ENCODE assay signal across 10 cellular contexts in the genomic region with DNA sequence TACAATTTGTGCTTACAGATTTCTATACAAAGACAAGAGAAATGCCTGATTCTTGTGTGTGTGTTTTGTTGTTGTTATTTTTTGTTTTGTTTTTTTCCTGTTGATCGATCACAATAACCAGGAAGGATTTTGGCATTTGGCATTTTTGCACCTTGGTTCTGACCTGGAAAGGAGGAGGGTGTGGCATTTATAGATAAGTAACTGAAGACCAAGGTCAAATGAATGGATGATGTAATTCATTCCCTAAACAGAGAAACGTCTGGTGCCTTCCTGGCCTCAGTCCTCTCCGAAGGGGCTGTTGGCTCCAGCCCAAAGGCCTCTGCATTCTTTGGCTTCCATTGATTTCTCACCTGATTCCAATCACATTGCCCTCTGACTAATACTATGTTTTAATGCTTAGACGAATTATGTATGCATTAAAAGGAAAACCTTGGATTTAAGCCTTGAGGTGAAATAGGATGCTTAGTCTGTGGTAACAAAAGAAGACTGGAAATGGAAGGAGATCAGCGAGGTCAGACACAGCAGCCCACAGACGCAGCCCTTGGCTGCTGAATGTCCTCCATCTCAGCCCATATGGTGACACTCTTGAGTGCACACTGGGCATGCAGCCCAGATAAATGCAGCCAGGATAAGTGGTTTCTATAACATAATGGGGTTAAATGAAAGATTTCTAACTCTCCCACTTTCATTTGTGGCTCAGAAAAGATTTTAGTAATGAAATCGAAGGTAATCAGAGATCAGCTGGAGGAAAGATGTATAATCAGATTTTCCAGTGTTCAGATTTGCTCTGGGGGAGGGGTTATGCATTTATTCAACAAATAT.
A peak's percentile ranks its signal among the peaks of the same experiment; 100 is the strongest.
DNase-seq lines count a peak whose midpoint lies in the region; ATAC-seq and TF ChIP-seq lines count a peak whose summit lies in the region.
"Had no signal": no experiment of that assay in that cellular context is flagged by ENCODE, and none has a peak within 500 bp of the region (broad histone marks: within the 10 kb centered on the region; RNA-seq: fewer than 3 reads in every experiment).

No MANE protein-coding gene starts in this region.

- H3K4me2 ChIP-seq in KMS-11, result peak overlapping the region; percentile 41

- no peaks in the 10 kb centered on the region; the same call in 1 of the 2 replicates for H3K27me3 ChIP-seq in KMS-11 (ENCODE audit: insufficient read depth, low read depth)
- no peaks in the 10 kb centered on the region for H3K27me3 ChIP-seq in SJCRH30

- H3K36me3 ChIP-seq in KMS-11 (ENCODE audit: insufficient read depth) (no peaks in the 10 kb centered on the region), SJCRH30 (no peaks in the 10 kb centered on the region)

- H3K4me3 ChIP-seq in KMS-11 (IDR thresholded peaks at IDR 0.05; ENCODE audit: insufficient read depth, low read depth, low read length), result no peak overlapping the region
- H3K4me3 ChIP-seq in SJCRH30, result peak overlapping the region; percentile 27

- BruUV-seq in Calu3 (replicated peaks; lab: Mats Ljungman, UMichigan), result no TSS peak

- no peaks in the 10 kb centered on the region for H3K27me3 Mint-ChIP-seq in Calu3 (ENCODE audit: unreplicated experiment)

- TF ChIP-seq POLR2A in GM18505 (IDR thresholded peaks at IDR 0.05; ENCODE audit: borderline replicate concordance, extremely low read depth, insufficient read depth, insufficient read length), result no peak

- TF ChIP-seq CTCF in Calu3 (IDR thresholded peaks at IDR 0.05; ENCODE audit: unreplicated experiment) (no peak), KMS-11 (conservative IDR thresholded peaks at IDR 0.05; ENCODE audit: low read depth, low read length) (no peak), GM13977 (IDR thresholded peaks at IDR 0.05; ENCODE audit: extremely low read depth, insufficient read depth, missing control alignments) (no peak)

- H3K27ac ChIP-seq in KMS-11, result no peak overlapping the region
- peak overlapping the region; percentile 34 for H3K27ac ChIP-seq in SJCRH30

- H3K9me3 Mint-ChIP-seq in Calu3 (ENCODE audit: low read depth, unreplicated experiment), result no peaks in the 10 kb centered on the region
- H3K9me3 Mint-ChIP-seq: activated naive CD8-positive, alpha-beta T cell treated with anti-CD3 and anti-CD28 coated beads, Interleukin-2, amount 10 ng/mL, durations not matched to agents 7 days and 5 days had no signal

- H4K20me1 ChIP-seq in KMS-11 (ENCODE audit: insufficient read depth), result no peaks in the 10 kb centered on the region

- H3K4me1 ChIP-seq in KMS-11 (ENCODE audit: low read depth, poor library complexity, severe bottlenecking), result peaks cover 21% of the 10 kb centered on the region
- H3K4me1 ChIP-seq in SJCRH30, result peaks cover 18% of the 10 kb centered on the region

- H3K79me2 ChIP-seq in KMS-11 (ENCODE audit: insufficient read depth, low read depth), result no peaks in the 10 kb centered on the region

- H3K4me1 Mint-ChIP-seq in Calu3 (ENCODE audit: low read depth, unreplicated experiment), result peaks cover 60% of the 10 kb centered on the region
- H3K4me1 Mint-ChIP-seq: activated naive CD8-positive, alpha-beta T cell treated with anti-CD3 and anti-CD28 coated beads, Interleukin-2, amount 10 ng/mL, durations not matched to agents 7 days and 5 days had no signal

- in situ Hi-C loops in KBM-7 (cut with MboI; ENCODE audit: low pct_unique_long_range_greater_than_20kb, low sequenced_read_pairs), result no loop called here
- in situ Hi-C loops in GM13977 (cut with MboI; ENCODE audit: low pct_unique_long_range_greater_than_20kb, low sequenced_read_pairs, unreplicated experiment), result loop anchor here (10.0 to 25.0 kb wide), 2 partner anchors 161 to 494 kb away; no protein-coding TSS in a partner anchor

- H3K27ac Mint-ChIP-seq in Calu3 (ENCODE audit: unreplicated experiment), result peak overlapping the region; percentile 95
- H3K27ac Mint-ChIP-seq: activated naive CD8-positive, alpha-beta T cell treated with anti-CD3 and anti-CD28 coated beads, Interleukin-2, amount 10 ng/mL, durations not matched to agents 7 days and 5 days had no signal

- no peak overlapping the region for H3K9ac ChIP-seq in KMS-11

- CTCF ChIA-PET in Calu3 (lab: Charles Lee), result interaction anchor here (1.1 to 1.4 kb wide), 8 partner anchors 12 to 431 kb away, joined by 3 to 21 read pairs (median 4); a partner anchor contains a TSS

- intact Hi-C loops in Calu3 (cut with micrococcal nuclease; ENCODE audit: unreplicated experiment), result loop anchor here (1.0 to 2.0 kb wide), 3 partner anchors 61 to 433 kb away; a partner anchor contains a TSS

- peak overlapping the region; percentile 58 for H3K4me3 Mint-ChIP-seq in Calu3 (ENCODE audit: low read depth, unreplicated experiment)
- H3K4me3 Mint-ChIP-seq: activated naive CD8-positive, alpha-beta T cell treated with anti-CD3 and anti-CD28 coated beads, Interleukin-2, amount 10 ng/mL, durations not matched to agents 7 days and 5 days had no signal

- no peaks in the 10 kb centered on the region for H3K9me3 ChIP-seq in SJCRH30 (replicated peaks)

- ATAC-seq in GM18505 (IDR thresholded peaks at IDR 0.05; ENCODE audit: unreplicated experiment), result no peak

- H3K36me3 Mint-ChIP-seq in Calu3 (ENCODE audit: insufficient read depth, unreplicated experiment), result peaks cover 6% of the 10 kb centered on the region
- H3K36me3 Mint-ChIP-seq: activated naive CD8-positive, alpha-beta T cell treated with anti-CD3 and anti-CD28 coated beads, Interleukin-2, amount 10 ng/mL, durations not matched to agents 7 days and 5 days had no signal

- peak; percentile 52 for DNase-seq in Calu3
- DNase-seq in SJCRH30, result peak; percentile 54 to 73
- peak; percentile 70 for DNase-seq in kidney tubule cell (ENCODE audit: low spot score)
- DNase-seq in OCI-M2 (lab: John Stamatoyannopoulos, UW; ENCODE audit: unreplicated experiment), result no peak
- DNase-seq in KBM-7, result no peak
- DNase-seq in GM13977 (ENCODE audit: low spot score), result no peak
- DNase-seq: KG1 had no signal

- H2AFZ ChIP-seq in KMS-11 (ENCODE audit: low read depth), result no peak overlapping the region

Comparison
In these comparisons a context has a peak if more than half of its experiments do, and no peak if none do; other contexts are left out.
1. DNase-seq: peak in Calu3 (single experiment), SJCRH30 (2 of 2) and kidney tubule cell (single experiment); none in OCI-M2 (single experiment), KBM-7 (single experiment) and GM13977 (single experiment).